ENCODE assay signal across 1 cellular context in genomic region chr2:19786408-19787058, GRCh38.
TF ChIP-seq lines count a peak whose summit lies in the region.

No MANE protein-coding gene starts in this region.

TF ChIP-seq in K562, 482 proteins besides CTCF, POLR2A, EP300 and RAD21 (continued from another document):
- TF ChIP-seq TCFL5 (CRISPR knock-in tag; conservative IDR thresholded peaks at IDR 0.05) (no peak), ZNF324 (CRISPR knock-in tag; IDR thresholded peaks at IDR 0.05) (no peak), RERE (CRISPR knock-in tag; IDR thresholded peaks at IDR 0.05; ENCODE audit: borderline replicate concordance) (no peak), ZNF766 (CRISPR knock-in tag; conservative IDR thresholded peaks at IDR 0.05) (peak; percentile 48; the same call in 1 of the 2 replicates), NR4A1 (CRISPR knock-in tag; IDR thresholded peaks at IDR 0.05) (no peak), NR4A1 (tag; IDR thresholded peaks at IDR 0.05) (0 out of 2 replicates have a peak, but pooled peaks have one; percentile 19), NFIX (CRISPR knock-in tag; IDR thresholded peaks at IDR 0.05; ENCODE audit: low read depth) (no peak), ZNF133 (CRISPR knock-in tag; IDR thresholded peaks at IDR 0.05) (no peak), TRIM28 (IDR thresholded peaks at IDR 0.05) (no peak), PML (IDR thresholded peaks at IDR 0.05; ENCODE audit: low read length) (no peak), RB1 (IDR thresholded peaks at IDR 0.05; ENCODE audit: low read depth) (no peak), SMARCA5 (IDR thresholded peaks at IDR 0.05) (no peak), SRSF7 (optimal IDR thresholded peaks at IDR 0.05; ENCODE audit: low read depth, low read length) (no peak), E2F4 (CRISPR knock-in tag; IDR thresholded peaks at IDR 0.05; ENCODE audit: low read depth) (no peak), FOXK2 (conservative IDR thresholded peaks at IDR 0.05 in 1 of 2, IDR thresholded peaks at IDR 0.05 in 1 of 2; ENCODE audit: low read depth in 2 of 2) (no peak), EZH2 (IDR thresholded peaks at IDR 0.05; ENCODE audit: borderline replicate concordance, low read depth, low read length) (no peak), MXD1 (CRISPR knock-in tag; IDR thresholded peaks at IDR 0.05; ENCODE audit: borderline replicate concordance, poor library complexity, severe bottlenecking) (no peak), NEUROD1 (IDR thresholded peaks at IDR 0.05; ENCODE audit: borderline replicate concordance, low read depth, low read length, partially characterized antibody) (no peak), ZNF699 (CRISPR knock-in tag; IDR thresholded peaks at IDR 0.05; ENCODE audit: insufficient replicate concordance) (no peak), ZBTB17 (CRISPR knock-in tag; IDR thresholded peaks at IDR 0.05) (0 out of 2 replicates have a peak, but pooled peaks have one; percentile 17), PRPF4 (IDR thresholded peaks at IDR 0.05; ENCODE audit: insufficient read depth, low read depth, low read length, poor library complexity, severe bottlenecking) (no peak), KDM4B (IDR thresholded peaks at IDR 0.05; ENCODE audit: borderline replicate concordance in 2 of 2, low read depth in 1 of 2) (no peak), PKNOX1 (IDR thresholded peaks at IDR 0.05) (no peak), ZNF584 (CRISPR knock-in tag; IDR thresholded peaks at IDR 0.05; ENCODE audit: low read depth) (no peak), ATF7 (IDR thresholded peaks at IDR 0.05) (peak; percentile 21; the same call in 1 of the 2 replicates)
